Comparison of ENCODE assay signal across 16 cellular contexts in genomic region chr16:54145881-54146280, GRCh38.
DNase-seq lines count a peak whose midpoint lies in the region; ATAC-seq lines count a peak whose summit lies in the region.
"Had no signal": no experiment of that assay in that cellular context is flagged by ENCODE, and none has a peak within 500 bp of the region (broad histone marks: within the 10 kb centered on the region; RNA-seq: fewer than 3 reads in every experiment).

No MANE protein-coding gene starts in this region.

- no peak for ATAC-seq in HG03039 (IDR thresholded peaks at IDR 0.05; ENCODE audit: unreplicated experiment)
- ATAC-seq: A549, HepG2 had no signal

- DNase-seq in DMS 273 (lab: John Stamatoyannopoulos, UW; ENCODE audit: unreplicated experiment) (peak; percentile 70), DMS 273 treated with DMSO at 0.1 percent for 48 hours (lab: John Stamatoyannopoulos, UW) (no peak), NCI-H2171 (lab: John Stamatoyannopoulos, UW) (peak; percentile 30), NCI-H82 (lab: John Stamatoyannopoulos, UW) (peak; percentile 88), myocyte (ENCODE audit: low read depth) (peak; percentile 7), NCI-H2081 (lab: John Stamatoyannopoulos, UW) (no peak)
- DNase-seq in activated T-cell treated with anti-CD3 and anti-CD28 coated beads, Interleukin-2, amount 50 U/mL, for 1 hour = no peak
- DNase-seq: AML-193; Caco-2; CD4-positive, alpha-beta T cell; DMS79; GF-D8; H9 had no signal

Comparison
In these comparisons a context has a peak if more than half of its experiments do, and no peak if none do; other contexts are left out.
1. DNase-seq: peak in DMS 273 (single experiment), NCI-H2171 (single experiment), NCI-H82 (single experiment) and myocyte (single experiment); none in DMS 273 treated with DMSO at 0.1 percent for 48 hours (single experiment), NCI-H2081 (0 of 2) and activated T-cell treated with anti-CD3 and anti-CD28 coated beads, Interleukin-2, amount 50 U/mL, for 1 hour (single experiment).